8 cellular contexts compared by ENCODE assay signal in the genomic region with DNA sequence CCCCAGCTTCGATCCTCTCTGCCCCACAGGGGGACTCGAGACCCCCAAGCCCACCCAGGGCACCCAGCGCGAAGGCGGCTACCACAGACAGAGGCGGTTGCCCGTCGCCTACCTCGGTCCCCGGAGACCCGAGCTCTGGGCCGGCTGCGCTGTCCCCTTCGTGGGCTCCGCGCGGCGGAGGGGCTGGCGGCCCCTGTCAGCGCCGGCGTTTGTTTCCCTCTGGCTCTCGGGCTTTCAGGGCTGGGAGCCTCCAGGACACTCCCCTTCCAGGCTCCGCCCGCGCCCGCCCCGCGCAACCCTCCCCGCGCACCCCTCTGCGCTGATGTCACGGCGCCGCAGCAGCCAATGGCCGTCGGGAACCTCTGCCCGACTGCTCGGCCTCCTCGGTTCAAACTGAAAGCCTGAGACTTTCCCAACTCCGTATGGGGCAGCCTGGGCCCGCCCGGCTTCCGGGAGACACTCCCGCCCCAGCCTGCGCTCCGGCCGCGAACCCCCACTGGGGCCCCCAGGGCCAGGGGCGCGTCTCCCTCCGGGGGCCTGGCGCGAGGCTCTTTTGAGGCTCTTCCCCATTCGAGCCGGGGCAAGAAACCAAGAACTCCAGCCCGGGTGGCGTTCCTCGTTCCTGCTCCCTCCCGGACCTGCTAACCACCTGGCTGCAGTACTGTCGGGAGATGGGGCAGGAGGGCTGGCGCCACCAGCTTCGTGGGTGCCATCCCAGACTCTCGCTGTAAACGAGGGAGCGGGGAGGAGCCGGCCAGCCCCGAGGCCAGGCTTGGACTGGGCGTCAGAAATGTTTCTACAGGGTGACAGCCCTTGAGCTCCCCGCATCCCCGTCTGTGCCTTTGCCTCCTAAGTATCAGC. TPM values are rescaled to one million over a fixed set of nuclear protein-coding genes. Genes with fewer than 3 reads are reported as not detected.
A peak's percentile ranks its signal among the peaks of the same experiment; 100 is the strongest.
DNase-seq lines count a peak whose midpoint lies in the region; FAIRE-seq and TF ChIP-seq lines count a peak whose summit lies in the region.

A gene with protein sequence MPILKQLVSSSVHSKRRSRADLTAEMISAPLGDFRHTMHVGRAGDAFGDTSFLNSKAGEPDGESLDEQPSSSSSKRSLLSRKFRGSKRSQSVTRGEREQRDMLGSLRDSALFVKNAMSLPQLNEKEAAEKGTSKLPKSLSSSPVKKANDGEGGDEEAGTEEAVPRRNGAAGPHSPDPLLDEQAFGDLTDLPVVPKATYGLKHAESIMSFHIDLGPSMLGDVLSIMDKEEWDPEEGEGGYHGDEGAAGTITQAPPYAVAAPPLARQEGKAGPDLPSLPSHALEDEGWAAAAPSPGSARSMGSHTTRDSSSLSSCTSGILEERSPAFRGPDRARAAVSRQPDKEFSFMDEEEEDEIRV (minus strand): TSS at position 221 of the 861 bp plus-strand sequence. CDS start 25,501 bp downstream, outside the sequence.

- no peaks in the 10 kb centered on the region for H3F3A ChIP-seq in Loucy (ENCODE audit: low read depth)

- H3K27me3 ChIP-seq in Loucy (ENCODE audit: insufficient read depth, low read length, poor library complexity, severe bottlenecking) (peaks cover 28% of the 10 kb centered on the region), neuron (ENCODE audit: insufficient read depth, low read length) (no peaks in the 10 kb centered on the region)

- peaks cover 16% of the 10 kb centered on the region for H3K4me1 Mint-ChIP-seq in activated naive CD4-positive, alpha-beta T cell treated with anti-CD3 and anti-CD28 coated beads, Interleukin-2, amount 10 ng/mL, durations not matched to agents 7 days and 5 days

- no peaks in the 10 kb centered on the region for H3K79me2 ChIP-seq in Loucy (ENCODE audit: insufficient read depth, low read length)

- FAIRE-seq in frontal cortex (lab: Jason Lieb, UNC), result no peak

- H3K27ac Mint-ChIP-seq in activated naive CD4-positive, alpha-beta T cell treated with anti-CD3 and anti-CD28 coated beads, Interleukin-2, amount 10 ng/mL, durations not matched to agents 7 days and 5 days, result peak within 1 kb of the TSS; percentile 55

- H2AFZ ChIP-seq in Loucy (ENCODE audit: low read length), result peak within 1 kb of the TSS; percentile 97
- peak within 1 kb of the TSS; percentile 80 for H2AFZ ChIP-seq in neuron (ENCODE audit: low read depth, low read length)

- H3K36me3 Mint-ChIP-seq in activated naive CD4-positive, alpha-beta T cell treated with anti-CD3 and anti-CD28 coated beads, Interleukin-2, amount 10 ng/mL, durations not matched to agents 7 days and 5 days, result no peaks in the 10 kb centered on the region

- peak within 1 kb of the TSS; percentile 73 for H3K9ac ChIP-seq in Loucy (ENCODE audit: low read depth, low read length, poor library complexity, severe bottlenecking)

- H4K20me1 ChIP-seq in Loucy (ENCODE audit: insufficient read depth, low read length, poor library complexity, severe bottlenecking), result no peaks in the 10 kb centered on the region

- H3K4me2 ChIP-seq in Loucy (ENCODE audit: low read depth, low read length, poor library complexity, severe bottlenecking), result peak within 1 kb of the TSS; percentile 96

- H3K27me3 Mint-ChIP-seq in activated naive CD4-positive, alpha-beta T cell treated with anti-CD3 and anti-CD28 coated beads, Interleukin-2, amount 10 ng/mL, durations not matched to agents 7 days and 5 days, result peaks cover 76% of the 10 kb centered on the region

- H3K9me3 Mint-ChIP-seq in activated naive CD4-positive, alpha-beta T cell treated with anti-CD3 and anti-CD28 coated beads, Interleukin-2, amount 10 ng/mL, durations not matched to agents 7 days and 5 days, result no peaks in the 10 kb centered on the region

- H3K4me3 ChIP-seq in Loucy (ENCODE audit: low read length, poor library complexity, severe bottlenecking) (peak within 1 kb of the TSS; percentile 73), neuron (ENCODE audit: low read length) (peak within 1 kb of the TSS; percentile 98)

- H3K9me3 ChIP-seq in Loucy (ENCODE audit: insufficient read depth, low read depth, low read length) (no peaks in the 10 kb centered on the region), neuron (ENCODE audit: low read length) (no peaks in the 10 kb centered on the region)

- H3K4me3 Mint-ChIP-seq in activated naive CD4-positive, alpha-beta T cell treated with anti-CD3 and anti-CD28 coated beads, Interleukin-2, amount 10 ng/mL, durations not matched to agents 7 days and 5 days, result peak within 1 kb of the TSS; percentile 82

- in situ Hi-C loops in SK-MEL-5 (cut with HindIII; ENCODE audit: low pct_unique_long_range_greater_than_20kb, low sequenced_read_pairs), result no loop called here

- CTCF ChIA-PET in activated naive CD4-positive, alpha-beta T cell treated with anti-CD3 and anti-CD28 coated beads, Interleukin-2, amount 10 ng/mL, durations not matched to agents 7 days and 5 days (lab: Charles Lee), result interaction anchor here (1.1 kb wide), 1 partner anchor 591 kb away, joined by 3 read pairs; no protein-coding TSS in a partner anchor

- TF ChIP-seq CTCF in Loucy (conservative IDR thresholded peaks at IDR 0.05; ENCODE audit: low read length), result no peak

- DNase-seq in ELF-1 (ENCODE audit: low read depth, low spot score) (peak; percentile 94), GOT3 (lab: John Stamatoyannopoulos, UW) (peak; percentile 90), SK-MEL-5 (ENCODE audit: low read depth, low spot score) (peak; percentile 97), frontal cortex (ENCODE audit: low spot score in 2 of 2) (peak; percentile 94 to 95), stromal cell of bone marrow (ENCODE audit: low read depth) (peak; percentile 89)
- DNase-seq in activated naive CD4-positive, alpha-beta T cell treated with anti-CD3 and anti-CD28 coated beads, Interleukin-2, amount 10 ng/mL, durations not matched to agents 7 days and 5 days, result peak; percentile 92

- H3K36me3 ChIP-seq in Loucy (ENCODE audit: insufficient read depth, low read length) (no peaks in the 10 kb centered on the region), neuron (ENCODE audit: insufficient read depth, low read length) (no peaks in the 10 kb centered on the region)

- H3K4me1 ChIP-seq in Loucy (ENCODE audit: insufficient read depth, low read length, poor library complexity, severe bottlenecking) (peaks cover 21% of the 10 kb centered on the region), neuron (ENCODE audit: insufficient read depth, low read length) (peaks cover 27% of the 10 kb centered on the region)

- no peaks in the 10 kb centered on the region for H3K9me2 ChIP-seq in Loucy (replicated peaks; ENCODE audit: low read depth, low read length)

RNA-seq across cellular contexts. Expression of the gene that starts here (rescaled TPM):
- total RNA-seq in SK-MEL-5 (2014; rRNA removed; shearing (Covaris generic)), result 16.6 and 18.9 TPM in 2 replicates
- polyA plus RNA-seq in SK-MEL-5 (2015; cell fraction: cytosol; rRNA removed), result 35.8 and 43.2 TPM in 2 replicates
- 14.2 and 15.6 TPM in 2 replicates for polyA plus RNA-seq in SK-MEL-5 (2015; cell fraction: nucleus; rRNA removed)
- total RNA-seq in frontal cortex, result 62.8 TPM

Comparison
In these comparisons a context has a peak if more than half of its experiments do, and no peak if none do; other contexts are left out.
1. Peak in every context shown above with its lines: DNase-seq and H3K4me3 ChIP-seq.